Comparison of ENCODE assay signal across 16 cellular contexts in genomic region chr21:31444061-31444460, GRCh38.
DNase-seq lines count a peak whose midpoint lies in the region; ATAC-seq and TF ChIP-seq lines count a peak whose summit lies in the region.
"Had no signal": no experiment of that assay in that cellular context is flagged by ENCODE, and none has a peak within 500 bp of the region (broad histone marks: within the 10 kb centered on the region; RNA-seq: fewer than 3 reads in every experiment).

No MANE protein-coding gene starts in this region.

- no peak for ATAC-seq in HG02588 (IDR thresholded peaks at IDR 0.05; ENCODE audit: unreplicated experiment)
- ATAC-seq in GM21576 (IDR thresholded peaks at IDR 0.05; ENCODE audit: unreplicated experiment): no peak
- no peak for ATAC-seq in GM21526 (IDR thresholded peaks at IDR 0.05; ENCODE audit: low FRiP score, unreplicated experiment)

- peaks cover 0 to 5% (median 0%) of the 10 kb centered on the region in 11 experiments; a peak in 1 of 22 replicates for H4K20me1 ChIP-seq in BLaER1 treated with 17β-estradiol and CSF1 and Interleukin-3, amounts not matched to agents 10 nM and 100 nM
- H4K20me1 ChIP-seq in GM23248 (ENCODE audit: insufficient read depth) (no peaks in the 10 kb centered on the region), PC-9 (ENCODE audit: insufficient read depth) (no peaks in the 10 kb centered on the region)

- in situ Hi-C loops in GM23248 (cut with MboI): no loop called here

- WGBS in GM23248 (ENCODE audit: low coverage in 1 of 2, low lambda C conversion rate in 2 of 2, missing lambda C conversion rate in 2 of 2), 2 experiments: 2 to 6% methylated on average over 8 of the region's 8 CpGs

- DNase-seq in GM23248 (peak; percentile 83), choroid plexus epithelial cell (ENCODE audit: low read depth) (peak; percentile 57), PC-9 (no peak)
- DNase-seq: activated naive CD8-positive, alpha-beta T cell treated with anti-CD3 and anti-CD28 coated beads, Interleukin-2, amount 10 ng/mL, durations not matched to agents 7 days and 5 days; DND-41; GOT3; islet precursor cell; NCI-H1092 had no signal

- no peak for TF ChIP-seq CTCF in choroid plexus epithelial cell (conservative IDR thresholded peaks at IDR 0.05; ENCODE audit: low read depth, low read length)
- TF ChIP-seq CTCF in PC-9 (conservative IDR thresholded peaks at IDR 0.05): no peak

- intact Hi-C loops in PC-9 (cut with micrococcal nuclease; ENCODE audit: unreplicated experiment): no loop called here

- peak overlapping the region in 8 of 11 experiments; percentile 3 to 74 (median 53); a peak in 12 of 22 replicates for H3K27ac ChIP-seq in BLaER1 treated with 17β-estradiol and CSF1 and Interleukin-3, amounts not matched to agents 10 nM and 100 nM
- peak overlapping the region; percentile 10 for H3K27ac ChIP-seq in GM23248
- H3K27ac ChIP-seq in PC-9: no peak overlapping the region
- H3K27ac ChIP-seq: C4-2B, parathyroid adenoma, SK-N-MC had no signal

- H3K79me2 ChIP-seq in GM23248 (ENCODE audit: insufficient read depth) (no peaks in the 10 kb centered on the region), PC-9 (ENCODE audit: low read depth) (no peaks in the 10 kb centered on the region)
- H3K79me2 ChIP-seq: parathyroid adenoma had no signal

- H3K9ac ChIP-seq in BLaER1 treated with 17β-estradiol and CSF1 and Interleukin-3, amounts not matched to agents 10 nM and 100 nM: peak overlapping the region in 4 of 11 experiments; percentile 20 to 44 (median 26); a peak in 2 of 22 replicates
- H3K9ac ChIP-seq in GM23248 (peak overlapping the region; percentile 19; the same call in 1 of the 2 replicates), mucosa of stomach (ENCODE audit: low read length) (peak overlapping the region; percentile 17)
- H3K9ac ChIP-seq: parathyroid adenoma had no signal

- H2AFZ ChIP-seq in GM23248 (peak overlapping the region; percentile 37; the same call in 1 of the 2 replicates), PC-9 (no peak overlapping the region)
- H2AFZ ChIP-seq: parathyroid adenoma had no signal

- H3K9me2 ChIP-seq in GM23248 (ENCODE audit: insufficient read depth) (no peaks in the 10 kb centered on the region), PC-9 (ENCODE audit: insufficient read depth) (no peaks in the 10 kb centered on the region)

- CTCF ChIA-PET in PC-9 (lab: Charles Lee): no interaction called here

- peaks cover 14 to 37% (median 23%) of the 10 kb centered on the region in 11 experiments for H3K9me3 ChIP-seq in BLaER1 treated with 17β-estradiol and CSF1 and Interleukin-3, amounts not matched to agents 10 nM and 100 nM (replicated peaks in 1 of 11)
- H3K9me3 ChIP-seq in GM23248 (ENCODE audit: low read depth) (no peaks in the 10 kb centered on the region), mucosa of stomach (ENCODE audit: control insufficient read depth, low read length) (no peaks in the 10 kb centered on the region), PC-9 (ENCODE audit: insufficient read depth, low read depth) (no peaks in the 10 kb centered on the region)

- peak overlapping the region in 10 of 11 experiments; percentile 15 to 82 (median 62); a peak in 18 of 22 replicates for H3K4me2 ChIP-seq in BLaER1 treated with 17β-estradiol and CSF1 and Interleukin-3, amounts not matched to agents 10 nM and 100 nM
- peak overlapping the region; percentile 46 for H3K4me2 ChIP-seq in GM23248 (ENCODE audit: unreplicated experiment)
- H3K4me2 ChIP-seq in PC-9: no peak overlapping the region

- peaks cover 32 to 71% (median 53%) of the 10 kb centered on the region in 10 experiments for H3K4me1 ChIP-seq in BLaER1 treated with 17β-estradiol and CSF1 and Interleukin-3, amounts not matched to agents 10 nM and 100 nM
- peaks cover 22% of the 10 kb centered on the region for H3K4me1 ChIP-seq in GM23248 (ENCODE audit: insufficient read depth)
- H3K4me1 ChIP-seq in mucosa of stomach (ENCODE audit: control insufficient read depth, insufficient read depth, low read length): no peaks in the 10 kb centered on the region
- peaks cover 11% of the 10 kb centered on the region for H3K4me1 ChIP-seq in PC-9 (replicated peaks; ENCODE audit: insufficient read depth)
- H3K4me1 ChIP-seq: parathyroid adenoma had no signal

- H3K36me3 ChIP-seq in BLaER1 treated with 17β-estradiol and CSF1 and Interleukin-3, amounts not matched to agents 10 nM and 100 nM: peaks cover 0 to 23% (median 9%) of the 10 kb centered on the region in 11 experiments; a peak in 13 of 22 replicates
- H3K36me3 ChIP-seq in GM23248 (ENCODE audit: low read depth): no peaks in the 10 kb centered on the region
- H3K36me3 ChIP-seq in mucosa of stomach (ENCODE audit: control insufficient read depth, insufficient read depth, low read length): no peaks in the 10 kb centered on the region
- no peaks in the 10 kb centered on the region for H3K36me3 ChIP-seq in PC-9 (ENCODE audit: low read depth)

- H3F3A ChIP-seq in GM23248 (ENCODE audit: insufficient read depth) (peaks cover 5% of the 10 kb centered on the region; the same call in 1 of the 2 replicates), PC-9 (ENCODE audit: insufficient read depth, low read depth) (0 out of 2 replicates have a peak, but pooled peaks cover 4% of the 10 kb centered on the region)

- POLR2A ChIA-PET in PC-9 (lab: Charles Lee; ENCODE audit: unreplicated experiment): no interaction called here

- no TSS peak for BruUV-seq in PC-9 (replicated peaks; lab: Mats Ljungman, UMichigan)

- no peaks in the 10 kb centered on the region; a peak in 1 of 22 replicates for H3K27me3 ChIP-seq in BLaER1 treated with 17β-estradiol and CSF1 and Interleukin-3, amounts not matched to agents 10 nM and 100 nM
- H3K27me3 ChIP-seq in GM23248 (replicated peaks; ENCODE audit: insufficient read depth) (no peaks in the 10 kb centered on the region), mucosa of stomach (ENCODE audit: control insufficient read depth, insufficient read depth, low read length) (no peaks in the 10 kb centered on the region), PC-9 (ENCODE audit: insufficient read depth, low read depth) (no peaks in the 10 kb centered on the region)

- H3K4me3 ChIP-seq in BLaER1 treated with 17β-estradiol and CSF1 and Interleukin-3, amounts not matched to agents 10 nM and 100 nM: no peak overlapping the region; a peak in 1 of 20 replicates
- peak overlapping the region; percentile 29; the same call in 1 of the 2 replicates for H3K4me3 ChIP-seq in GM23248
- H3K4me3 ChIP-seq in choroid plexus epithelial cell (ENCODE audit: low read depth, low read length): no peak overlapping the region
- no peak overlapping the region for H3K4me3 ChIP-seq in mucosa of stomach (ENCODE audit: low read length)
- no peak overlapping the region for H3K4me3 ChIP-seq in PC-9
- H3K4me3 ChIP-seq: SK-N-MC had no signal

Comparison
In these comparisons a context has a peak if more than half of its experiments do, and no peak if none do; other contexts are left out.
1. DNase-seq: peak in GM23248 (single experiment) and choroid plexus epithelial cell (single experiment); none in PC-9 (0 of 2).